Comparison of ENCODE assay signal across 20 cellular contexts in the genomic region with DNA sequence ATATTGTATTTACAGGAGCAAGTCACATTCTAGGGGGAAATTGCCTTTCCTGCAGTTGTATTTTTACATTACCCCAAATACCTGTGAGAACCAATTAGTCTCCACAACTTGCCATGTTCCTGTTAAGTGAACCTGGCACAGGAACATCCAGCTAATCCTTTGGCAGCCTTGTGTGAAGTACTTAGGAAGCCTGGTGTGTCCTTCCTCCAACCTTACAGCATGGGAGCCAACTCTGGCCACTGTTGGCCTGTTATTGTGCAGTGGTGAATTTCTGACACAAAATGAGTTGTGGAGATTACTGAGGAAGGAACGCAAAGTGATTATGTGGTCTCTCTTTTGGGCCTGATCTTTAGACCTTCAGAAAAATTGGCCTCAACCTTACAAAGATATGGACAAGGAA.
DNase-seq lines count a peak whose midpoint lies in the region; ATAC-seq and TF ChIP-seq lines count a peak whose summit lies in the region.
"Had no signal": no experiment of that assay in that cellular context is flagged by ENCODE, and none has a peak within 500 bp of the region (broad histone marks: within the 10 kb centered on the region; RNA-seq: fewer than 3 reads in every experiment).

No MANE protein-coding gene starts in this region.

- H3K36me3 ChIP-seq in heart left ventricle (no peaks in the 10 kb centered on the region), suprapubic skin (no peaks in the 10 kb centered on the region)
- H3K36me3 ChIP-seq: BLaER1 treated with 17β-estradiol and CSF1 and Interleukin-3, amounts not matched to agents 10 nM and 100 nM had no signal

- intact Hi-C loops in Right ventricle myocardium superior (cut with DNase I) = no loop called here
- intact Hi-C loops in heart left ventricle (cut with DNase I) = no loop called here
- intact Hi-C loops in left ventricle myocardium superior (cut with micrococcal nuclease) = no loop called here
- intact Hi-C loops in Right ventricle myocardium inferior (cut with DNase I) = no loop called here

- TF ChIP-seq CTCF in heart left ventricle (IDR thresholded peaks at IDR 0.05) = no peak
- TF ChIP-seq CTCF in retinal pigment epithelial cell (conservative IDR thresholded peaks at IDR 0.05; ENCODE audit: low read depth, low read length) = no peak
- TF ChIP-seq CTCF in suprapubic skin (IDR thresholded peaks at IDR 0.05) = no peak

- peak; percentile 66 for ATAC-seq in Right ventricle myocardium superior (ENCODE audit: poor library complexity)
- no peak for ATAC-seq in heart left ventricle
- ATAC-seq in left ventricle myocardium superior = peak; percentile 32
- ATAC-seq in Right ventricle myocardium inferior = no peak
- ATAC-seq: A549; CD8-positive, alpha-beta T cell; GM12878 had no signal

- 75 to 100% (median 88%) methylated on average over 1 of the region's 1 CpG for WGBS in heart left ventricle, 4 donors
- 95% methylated on average over 1 of the region's 1 CpG for WGBS in suprapubic skin

- H3K4me3 ChIP-seq in heart left ventricle = no peak overlapping the region
- H3K4me3 ChIP-seq in retinal pigment epithelial cell (ENCODE audit: low read length) = no peak overlapping the region
- H3K4me3 ChIP-seq in suprapubic skin = no peak overlapping the region
- H3K4me3 ChIP-seq: A549; BLaER1 treated with 17β-estradiol and CSF1 and Interleukin-3, amounts not matched to agents 10 nM and 100 nM; GM12878 had no signal

- DNase-seq in NCI-H82 (lab: John Stamatoyannopoulos, UW) (peak; percentile 5), NCI-H82 treated with DMSO at 0.1 percent for 48 hours (lab: John Stamatoyannopoulos, UW; ENCODE audit: unreplicated experiment) (no peak), Right ventricle myocardium superior (no peak), heart left ventricle (no peak), left ventricle myocardium superior (no peak), Right ventricle myocardium inferior (ENCODE audit: missing footprints) (no peak), retinal pigment epithelial cell (ENCODE audit: low read depth) (peak; percentile 99), suprapubic skin (ENCODE audit: low spot score in 2 of 2) (no peak)
- DNase-seq: AML-193; Caco-2; Calu3; CD4-positive, alpha-beta T cell; CD8-positive, alpha-beta T cell; DMS79 treated with DMSO at 0.1 percent for 48 hours; GF-D8 had no signal

- no peak for TF ChIP-seq POLR2A in heart left ventricle (IDR thresholded peaks at IDR 0.05)
- TF ChIP-seq POLR2A in suprapubic skin (IDR thresholded peaks at IDR 0.05) = no peak

- H3K27ac ChIP-seq in heart left ventricle = no peak overlapping the region
- H3K27ac ChIP-seq in suprapubic skin = no peak overlapping the region
- H3K27ac ChIP-seq: 22Rv1; A549; BLaER1 treated with 17β-estradiol and CSF1 and Interleukin-3, amounts not matched to agents 10 nM and 100 nM; C4-2B had no signal

- H3K4me1 ChIP-seq in heart left ventricle (no peaks in the 10 kb centered on the region), suprapubic skin (no peaks in the 10 kb centered on the region)
- H3K4me1 ChIP-seq: A549; BLaER1 treated with 17β-estradiol and CSF1 and Interleukin-3, amounts not matched to agents 10 nM and 100 nM; Caco-2 had no signal

- H3K9me3 ChIP-seq in heart left ventricle (no peaks in the 10 kb centered on the region), suprapubic skin (no peaks in the 10 kb centered on the region)
- H3K9me3 ChIP-seq: A549; BLaER1 treated with 17β-estradiol and CSF1 and Interleukin-3, amounts not matched to agents 10 nM and 100 nM; Caco-2 had no signal

- TF ChIP-seq EP300 in suprapubic skin (IDR thresholded peaks at IDR 0.05) = no peak

- H3K27me3 ChIP-seq in heart left ventricle (no peaks in the 10 kb centered on the region), suprapubic skin (no peaks in the 10 kb centered on the region)
- H3K27me3 ChIP-seq: BLaER1 treated with 17β-estradiol and CSF1 and Interleukin-3, amounts not matched to agents 10 nM and 100 nM had no signal

Comparison
In these comparisons a context has a peak if more than half of its experiments do, and no peak if none do; other contexts are left out.
1. DNase-seq: peak in NCI-H82 (single experiment) and retinal pigment epithelial cell (single experiment); none in NCI-H82 treated with DMSO at 0.1 percent for 48 hours (single experiment), Right ventricle myocardium superior (single experiment), heart left ventricle (0 of 5), left ventricle myocardium superior (single experiment), Right ventricle myocardium inferior (single experiment) and suprapubic skin (0 of 2).
2. ATAC-seq: peak in Right ventricle myocardium superior (single experiment) and left ventricle myocardium superior (single experiment); none in heart left ventricle (0 of 4) and Right ventricle myocardium inferior (single experiment).